12 cellular contexts compared by ENCODE assay signal in genomic region chr20:5172167-5172586, GRCh38. TPM values are rescaled to one million over a fixed set of nuclear protein-coding genes. Genes with fewer than 3 reads are reported as not detected.
DNase-seq lines count a peak whose midpoint lies in the region; ATAC-seq, FAIRE-seq and TF ChIP-seq lines count a peak whose summit lies in the region.
"Had no signal": no experiment of that assay in that cellular context is flagged by ENCODE, and none has a peak within 500 bp of the region (broad histone marks: within the 10 kb centered on the region; RNA-seq: fewer than 3 reads in every experiment).

No MANE protein-coding gene starts in this region.

- H3K4me3 Mint-ChIP-seq in osteocyte (ENCODE audit: unreplicated experiment) = no peak overlapping the region

- TF ChIP-seq CTCF in heart right ventricle (IDR thresholded peaks at IDR 0.05) = no peak
- TF ChIP-seq CTCF in HepG2 (CRISPR knock-in tag; IDR thresholded peaks at IDR 0.05) = no peak
- no peak for TF ChIP-seq CTCF in upper lobe of right lung (IDR thresholded peaks at IDR 0.05)
- TF ChIP-seq CTCF in osteocyte (IDR thresholded peaks at IDR 0.05) = no peak

- H3K27ac ChIP-seq in heart right ventricle (peak overlapping the region; percentile 2 to 87 (median 74)), HepG2 (ENCODE audit: extremely low read length, insufficient read depth, low read length) (peak overlapping the region; percentile 68), upper lobe of right lung (peak overlapping the region; percentile 6)

- no TSS peak for BruUV-seq in HepG2 (replicated peaks; lab: Mats Ljungman, UMichigan)

- no peak for FAIRE-seq in HepG2 (lab: Jason Lieb, UNC)

- CTCF ChIA-PET in HepG2 (lab: Yijun Ruan, JAX; ENCODE audit: low intra/inter-chr PET ratio, low total read pairs) = no interaction called here

- H3K9ac ChIP-seq in HepG2 (ENCODE audit: insufficient read depth, low read depth, low read length) = peak overlapping the region; percentile 33

- H3K4me1 Mint-ChIP-seq in osteocyte (ENCODE audit: unreplicated experiment) = peaks cover 38% of the 10 kb centered on the region

- no peak for TF ChIP-seq POLR2A in HepG2 (IDR thresholded peaks at IDR 0.05; ENCODE audit: insufficient read depth in 1 of 2, low read depth in 2 of 2, low read length in 2 of 2)

- POLR2A ChIA-PET in HepG2 (lab: Yijun Ruan, JAX) = interaction anchor here (1.3 kb wide), 2 partner anchors 18 to 46 kb away, joined by 6 to 7 read pairs; partner anchors contain the start of gene CDS2

- H4K20me1 ChIP-seq in HepG2 (ENCODE audit: insufficient read depth, low read length) = peaks cover 6% of the 10 kb centered on the region

- H3K4me2 ChIP-seq in HepG2 (ENCODE audit: low read depth, low read length) = peak overlapping the region; percentile 46

- no peak for DNase-seq in heart right ventricle
- DNase-seq in left cardiac atrium = no peak
- no peak for DNase-seq in HepG2 (ENCODE audit: low spot score)
- no peak for DNase-seq in upper lobe of right lung
- DNase-seq in osteocyte (ENCODE audit: extremely low spot score, unreplicated experiment) = no peak
- no peak for DNase-seq in NCI-H774 (lab: John Stamatoyannopoulos, UW)
- no peak for DNase-seq in RKO (ENCODE audit: low spot score)
- DNase-seq: activated CD4-positive, CD25-positive, alpha-beta regulatory T cell; activated naive CD4-positive, alpha-beta T cell; mucosa of descending colon; NCI-H345 had no signal

- peaks cover 3% of the 10 kb centered on the region for H3K36me3 Mint-ChIP-seq in osteocyte (ENCODE audit: unreplicated experiment)

- no peak overlapping the region for H3K4me3 ChIP-seq in heart right ventricle
- peak overlapping the region in 1 of 3 experiments; percentile 11; a peak in 1 of 6 replicates for H3K4me3 ChIP-seq in HepG2 (replicated peaks in 1 of 3; ENCODE audit: insufficient read depth in 1 of 3, low read depth in 2 of 3, low read length in 3 of 3)
- H3K4me3 ChIP-seq in upper lobe of right lung = no peak overlapping the region
- H3K4me3 ChIP-seq: mucosa of descending colon had no signal

- H3K9me3 ChIP-seq in heart right ventricle (no peaks in the 10 kb centered on the region), HepG2 (ENCODE audit: low read length) (no peaks in the 10 kb centered on the region), upper lobe of right lung (no peaks in the 10 kb centered on the region)
- H3K9me3 ChIP-seq: mucosa of descending colon had no signal

- H3K27me3 Mint-ChIP-seq in osteocyte (ENCODE audit: unreplicated experiment) = no peaks in the 10 kb centered on the region

- TF ChIP-seq RAD21 in HepG2 (CRISPR knock-in tag; IDR thresholded peaks at IDR 0.05) = no peak

- H3K27me3 ChIP-seq in heart right ventricle (no peaks in the 10 kb centered on the region), HepG2 (ENCODE audit: control insufficient read depth in 1 of 2, insufficient read depth in 2 of 2, low read length in 2 of 2) (no peaks in the 10 kb centered on the region), upper lobe of right lung (no peaks in the 10 kb centered on the region)

- no peaks in the 10 kb centered on the region for H3K9me3 Mint-ChIP-seq in osteocyte (ENCODE audit: unreplicated experiment)

- no peak overlapping the region for H2AFZ ChIP-seq in HepG2 (ENCODE audit: low read length)

- ATAC-seq in heart right ventricle (no peak), left cardiac atrium (no peak), HG03095 (IDR thresholded peaks at IDR 0.05; ENCODE audit: unreplicated experiment) (peak; percentile 58), HepG2 (no peak), upper lobe of right lung (no peak)
- ATAC-seq: mucosa of descending colon had no signal

- intact Hi-C loops in heart right ventricle (cut with DNase I) = loop anchor here in 4 of 10 donors (5.0 kb wide), 2 partner anchors 35 to 45 kb away; partner anchors contain the start of gene CDS2 (in 3 of the 4)
- intact Hi-C loops in left cardiac atrium (cut with DNase I) = no loop called here
- intact Hi-C loops in HepG2 (cut with micrococcal nuclease; ENCODE audit: unreplicated experiment) = loop anchor here (5.0 kb wide), 1 partner anchor 45 kb away; the partner anchor contains the start of gene CDS2
- intact Hi-C loops in upper lobe of right lung (cut with DNase I) = no loop called here

- no peak for TF ChIP-seq EP300 in HepG2 (IDR thresholded peaks at IDR 0.05; ENCODE audit: low read depth in 2 of 2, low read length in 2 of 2)
- no peak for TF ChIP-seq EP300 in HepG2 (CRISPR knock-in tag; IDR thresholded peaks at IDR 0.05; ENCODE audit: borderline replicate concordance)

- peaks cover 54 to 100% (median 90%) of the 10 kb centered on the region in 9 donors for H3K4me1 ChIP-seq in heart right ventricle
- peaks cover 38% of the 10 kb centered on the region for H3K4me1 ChIP-seq in HepG2 (ENCODE audit: insufficient read depth, low read length)
- peaks cover 55% of the 10 kb centered on the region for H3K4me1 ChIP-seq in upper lobe of right lung

- peaks cover 60% of the 10 kb centered on the region for H3K79me2 ChIP-seq in HepG2 (ENCODE audit: insufficient read depth, low read length)

- in situ Hi-C loops in HepG2 (cut with HindIII; ENCODE audit: extremely low pct_ligation_motif_present, low pct_unique_long_range_greater_than_20kb) = no loop called here

- H3K36me3 ChIP-seq in heart right ventricle (peaks cover 0 to 47% (median 13%) of the 10 kb centered on the region in 9 donors), HepG2 (replicated peaks in 1 of 2; ENCODE audit: control insufficient read depth in 1 of 2, insufficient read depth in 2 of 2, low read length in 2 of 2) (peaks cover 16 to 41% of the 10 kb centered on the region in 2 experiments), upper lobe of right lung (peaks cover 28% of the 10 kb centered on the region)

- 62% methylated on average over 7 of the region's 7 CpGs for WGBS in heart right ventricle, 2 donors
- 84% methylated on average over 7 of the region's 7 CpGs for WGBS in HepG2 (ENCODE audit: low lambda C conversion rate)

- no peak overlapping the region for H3K27ac Mint-ChIP-seq in osteocyte (ENCODE audit: unreplicated experiment)

RNA-seq across cellular contexts. Expression of gene CDS2, which starts 45.4 kb away (rescaled TPM):
- total RNA-seq in heart right ventricle (100 to 1,000 TPM in 1 of 10 donors, 10 to 100 TPM in 9; 67.5 to 100 (median 85.7) TPM), left cardiac atrium (10 to 100 TPM; 57.7 to 77.7 TPM), HepG2 (2016; rRNA removed; fragmentation: Illumina TruSeq; extraction: Trizol) (69.6 and 81.3 TPM in 2 replicates), upper lobe of right lung (65.0 TPM), osteocyte (42.5 and 43.2 TPM in 2 replicates)
- polyA plus RNA-seq in heart right ventricle (10 to 100 TPM; 16.7 to 23.1 TPM), HepG2 (2011; rRNA removed) (143 and 153 TPM in 2 replicates)
- total RNA-seq in HepG2 (2016; cell fraction: cytosol; rRNA removed; fragmentation: Illumina TruSeq; extraction: Trizol; ENCODE audit: low read depth) = 29.8 and 34.6 TPM in 2 replicates
- 67.6 and 76.1 TPM in 2 replicates for total RNA-seq in HepG2 (2016; cell fraction: insoluble cytoplasmic fraction; rRNA removed; fragmentation: Illumina TruSeq; extraction: Trizol)
- total RNA-seq in HepG2 (2016; cell fraction: membrane; rRNA removed; fragmentation: Illumina TruSeq; extraction: Trizol) = 75.4 and 77.9 TPM in 2 replicates
- total RNA-seq in HepG2 (2016; cell fraction: nucleus; rRNA removed; fragmentation: Illumina TruSeq; extraction: Trizol) = 56.4 and 64.9 TPM in 2 replicates
- 73.9 and 132 TPM in 2 replicates for polyA plus RNA-seq in HepG2 (2011; cell fraction: cytosol; rRNA removed)
- polyA plus RNA-seq in HepG2 (2011; cell fraction: nucleus; rRNA removed) = 85.0 and 104 TPM in 2 replicates
- polyA plus RNA-seq in HepG2 (2012) = 48.6 and 65.3 TPM in 2 replicates
- polyA plus RNA-seq in HepG2 (2016; cell fraction: cytosol; fragmentation: Illumina TruSeq; extraction: Trizol; ENCODE audit: low read depth) = 29.3 and 38.2 TPM in 2 replicates
- 50.6 and 50.7 TPM in 2 replicates for polyA plus RNA-seq in HepG2 (2016; cell fraction: insoluble cytoplasmic fraction; fragmentation: Illumina TruSeq; extraction: Trizol; ENCODE audit: low read depth)
- 47.8 and 51.2 TPM in 2 replicates for polyA plus RNA-seq in HepG2 (2016; cell fraction: membrane; fragmentation: Illumina TruSeq; extraction: Trizol; ENCODE audit: low read depth)
- polyA plus RNA-seq in HepG2 (2016; cell fraction: nucleus; fragmentation: Illumina TruSeq; extraction: Trizol; ENCODE audit: insufficient read depth, low read depth) = 75.6 and 80.4 TPM in 2 replicates
- 57.4 and 273 TPM in 2 replicates for polyA minus RNA-seq in HepG2 (2011; rRNA and poly(A)+ RNA removed; ENCODE audit: low replicate concordance)
- polyA minus RNA-seq in HepG2 (2011; cell fraction: cytosol; rRNA and poly(A)+ RNA removed) = 55.2 and 56.1 TPM in 2 replicates
- 65.8 and 78.7 TPM in 2 replicates for polyA minus RNA-seq in HepG2 (2011; cell fraction: nucleus; rRNA and poly(A)+ RNA removed)

RNA-seq across cellular contexts. Expression of gene PCNA, which starts 52.4 kb away (rescaled TPM):
- total RNA-seq in heart right ventricle (10 to 100 TPM; 17.9 to 37.3 (median 21.4) TPM), left cardiac atrium (10 to 100 TPM; 23.9 to 38.1 TPM), HepG2 (2016; rRNA removed; fragmentation: Illumina TruSeq; extraction: Trizol) (655 and 1,008 TPM in 2 replicates), upper lobe of right lung (44.3 TPM), osteocyte (63.4 and 65.6 TPM in 2 replicates)
- polyA plus RNA-seq in heart right ventricle (10 to 100 TPM; 11.6 to 39.1 TPM), HepG2 (2011; rRNA removed) (174 and 229 TPM in 2 replicates)
- 98.8 and 107 TPM in 2 replicates for total RNA-seq in HepG2 (2016; cell fraction: cytosol; rRNA removed; fragmentation: Illumina TruSeq; extraction: Trizol; ENCODE audit: low read depth)
- total RNA-seq in HepG2 (2016; cell fraction: insoluble cytoplasmic fraction; rRNA removed; fragmentation: Illumina TruSeq; extraction: Trizol) = 668 and 1,045 TPM in 2 replicates
- 125 and 133 TPM in 2 replicates for total RNA-seq in HepG2 (2016; cell fraction: membrane; rRNA removed; fragmentation: Illumina TruSeq; extraction: Trizol)
- total RNA-seq in HepG2 (2016; cell fraction: nucleus; rRNA removed; fragmentation: Illumina TruSeq; extraction: Trizol) = 265 and 280 TPM in 2 replicates
- polyA plus RNA-seq in HepG2 (2011; cell fraction: cytosol; rRNA removed) = 262 and 317 TPM in 2 replicates
- polyA plus RNA-seq in HepG2 (2011; cell fraction: nucleus; rRNA removed) = 129 and 154 TPM in 2 replicates
- polyA plus RNA-seq in HepG2 (2012) = 119 and 185 TPM in 2 replicates
- 44.9 and 46.3 TPM in 2 replicates for polyA plus RNA-seq in HepG2 (2016; cell fraction: cytosol; fragmentation: Illumina TruSeq; extraction: Trizol; ENCODE audit: low read depth)
- polyA plus RNA-seq in HepG2 (2016; cell fraction: insoluble cytoplasmic fraction; fragmentation: Illumina TruSeq; extraction: Trizol; ENCODE audit: low read depth) = 1,031 and 1,115 TPM in 2 replicates
- polyA plus RNA-seq in HepG2 (2016; cell fraction: membrane; fragmentation: Illumina TruSeq; extraction: Trizol; ENCODE audit: low read depth) = 59.3 and 65.9 TPM in 2 replicates
- polyA plus RNA-seq in HepG2 (2016; cell fraction: nucleus; fragmentation: Illumina TruSeq; extraction: Trizol; ENCODE audit: insufficient read depth, low read depth) = 404 and 418 TPM in 2 replicates
- polyA minus RNA-seq in HepG2 (2011; rRNA and poly(A)+ RNA removed; ENCODE audit: low replicate concordance) = 287 and 339 TPM in 2 replicates
- 119 and 149 TPM in 2 replicates for polyA minus RNA-seq in HepG2 (2011; cell fraction: cytosol; rRNA and poly(A)+ RNA removed)
- 61.0 and 63.3 TPM in 2 replicates for polyA minus RNA-seq in HepG2 (2011; cell fraction: nucleus; rRNA and poly(A)+ RNA removed)

RNA-seq across cellular contexts. Expression of gene TMEM230, which starts 59.3 kb away (rescaled TPM):
- total RNA-seq in heart right ventricle = 10 to 100 TPM; 75.2 to 96.4 (median 82.0) TPM
- polyA plus RNA-seq in heart right ventricle = 100 to 1,000 TPM in 1 of 2 donors, 10 to 100 TPM in 1; 85.9 to 135 TPM
- total RNA-seq in left cardiac atrium = 10 to 100 TPM; 93.4 to 97.1 TPM
- total RNA-seq in HepG2 (2016; rRNA removed; fragmentation: Illumina TruSeq; extraction: Trizol) = 158 and 192 TPM in 2 replicates
- total RNA-seq in HepG2 (2016; cell fraction: cytosol; rRNA removed; fragmentation: Illumina TruSeq; extraction: Trizol; ENCODE audit: low read depth) = 122 and 175 TPM in 2 replicates
- 162 and 186 TPM in 2 replicates for total RNA-seq in HepG2 (2016; cell fraction: insoluble cytoplasmic fraction; rRNA removed; fragmentation: Illumina TruSeq; extraction: Trizol)
- 303 and 344 TPM in 2 replicates for total RNA-seq in HepG2 (2016; cell fraction: membrane; rRNA removed; fragmentation: Illumina TruSeq; extraction: Trizol)
- total RNA-seq in HepG2 (2016; cell fraction: nucleus; rRNA removed; fragmentation: Illumina TruSeq; extraction: Trizol) = 81.6 and 92.8 TPM in 2 replicates
- polyA plus RNA-seq in HepG2 (2011; rRNA removed) = 250 and 325 TPM in 2 replicates
- polyA plus RNA-seq in HepG2 (2011; cell fraction: cytosol; rRNA removed) = 211 and 253 TPM in 2 replicates
- 57.2 and 73.6 TPM in 2 replicates for polyA plus RNA-seq in HepG2 (2011; cell fraction: nucleus; rRNA removed)
- 159 and 220 TPM in 2 replicates for polyA plus RNA-seq in HepG2 (2012)
- 251 and 392 TPM in 2 replicates for polyA plus RNA-seq in HepG2 (2016; cell fraction: cytosol; fragmentation: Illumina TruSeq; extraction: Trizol; ENCODE audit: low read depth)
- polyA plus RNA-seq in HepG2 (2016; cell fraction: insoluble cytoplasmic fraction; fragmentation: Illumina TruSeq; extraction: Trizol; ENCODE audit: low read depth) = 347 and 364 TPM in 2 replicates
- polyA plus RNA-seq in HepG2 (2016; cell fraction: membrane; fragmentation: Illumina TruSeq; extraction: Trizol; ENCODE audit: low read depth) = 489 and 569 TPM in 2 replicates
- polyA plus RNA-seq in HepG2 (2016; cell fraction: nucleus; fragmentation: Illumina TruSeq; extraction: Trizol; ENCODE audit: insufficient read depth, low read depth) = 196 and 201 TPM in 2 replicates
- polyA minus RNA-seq in HepG2 (2011; rRNA and poly(A)+ RNA removed; ENCODE audit: low replicate concordance) = 35.1 and 119 TPM in 2 replicates
- 82.6 and 91.2 TPM in 2 replicates for polyA minus RNA-seq in HepG2 (2011; cell fraction: cytosol; rRNA and poly(A)+ RNA removed)
- polyA minus RNA-seq in HepG2 (2011; cell fraction: nucleus; rRNA and poly(A)+ RNA removed) = 41.5 and 46.2 TPM in 2 replicates
- 105 TPM for total RNA-seq in upper lobe of right lung
- 97.4 and 101 TPM in 2 replicates for total RNA-seq in osteocyte

Comparison
In these comparisons a context has a peak if more than half of its experiments do, and no peak if none do; other contexts are left out.
1. H3K27ac ChIP-seq: peak in every context shown above with its lines; median percentile 74 in heart right ventricle; 68 in HepG2; 6 in upper lobe of right lung.